In the genomic region with DNA sequence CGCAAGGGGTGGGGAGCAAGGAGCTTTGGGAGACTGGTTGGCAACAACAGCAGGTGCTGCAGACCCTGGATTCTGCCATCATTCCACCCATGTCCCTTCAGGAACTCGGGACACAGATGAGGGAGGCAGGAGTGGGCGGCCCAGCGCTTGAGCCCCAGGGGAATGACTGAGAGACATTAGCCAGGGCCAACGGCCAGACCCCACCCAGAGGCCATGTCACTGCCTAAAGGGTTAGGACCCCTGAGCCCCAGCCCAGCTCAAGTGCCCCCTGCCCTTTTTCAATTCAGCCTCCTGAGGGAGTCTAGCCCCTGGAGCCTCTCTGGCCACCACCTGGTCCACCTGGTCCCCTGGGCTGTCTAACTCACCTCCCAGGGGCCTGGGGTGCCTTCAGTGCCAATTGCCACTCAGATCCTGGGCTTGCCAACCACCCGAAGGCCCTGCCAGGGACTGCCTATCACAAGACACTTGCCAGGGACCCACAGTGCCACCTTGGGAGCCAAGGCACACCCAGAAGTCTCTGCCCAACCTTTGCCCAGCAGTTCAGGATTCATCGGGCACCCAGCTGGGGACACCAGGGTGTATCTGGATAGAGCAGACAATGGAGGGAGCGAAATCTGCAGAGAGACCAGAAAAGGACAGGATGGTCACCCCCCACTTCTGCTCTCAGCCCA, we compare ENCODE assay signal across 2 cellular contexts.
TF ChIP-seq lines count a peak whose summit lies in the region.

No MANE protein-coding gene starts in this region.

TF ChIP-seq in HEK293, 187 proteins besides CTCF, POLR2A, EP300 and RAD21:
- TF ChIP-seq GLIS2 (tag by site-specific recombination; IDR thresholded peaks at IDR 0.05): 0 out of 2 replicates have a peak, but pooled peaks have one; percentile 17
- TF ChIP-seq, protein P1, sequence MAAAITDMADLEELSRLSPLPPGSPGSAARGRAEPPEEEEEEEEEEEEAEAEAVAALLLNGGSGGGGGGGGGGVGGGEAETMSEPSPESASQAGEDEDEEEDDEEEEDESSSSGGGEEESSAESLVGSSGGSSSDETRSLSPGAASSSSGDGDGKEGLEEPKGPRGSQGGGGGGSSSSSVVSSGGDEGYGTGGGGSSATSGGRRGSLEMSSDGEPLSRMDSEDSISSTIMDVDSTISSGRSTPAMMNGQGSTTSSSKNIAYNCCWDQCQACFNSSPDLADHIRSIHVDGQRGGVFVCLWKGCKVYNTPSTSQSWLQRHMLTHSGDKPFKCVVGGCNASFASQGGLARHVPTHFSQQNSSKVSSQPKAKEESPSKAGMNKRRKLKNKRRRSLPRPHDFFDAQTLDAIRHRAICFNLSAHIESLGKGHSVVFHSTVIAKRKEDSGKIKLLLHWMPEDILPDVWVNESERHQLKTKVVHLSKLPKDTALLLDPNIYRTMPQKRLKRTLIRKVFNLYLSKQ (tag by site-specific recombination; IDR thresholded peaks at IDR 0.05; ENCODE audit: borderline replicate concordance): no peak
TF ChIP-seq in HEK293: peak in this region for 1.

TF ChIP-seq in endothelial cell of umbilical vein, 7 proteins besides CTCF, POLR2A, EP300 and RAD21:
- TF ChIP-seq MYC (IDR thresholded peaks at IDR 0.05; ENCODE audit: low read depth, low read length) (no peak), EZH2 (IDR thresholded peaks at IDR 0.05; ENCODE audit: borderline replicate concordance, low read depth, low read length, severe bottlenecking) (no peak), GATA2 (IDR thresholded peaks at IDR 0.05; ENCODE audit: insufficient read depth, insufficient read length, low read depth, low read length) (no peak), JUN (IDR thresholded peaks at IDR 0.05; ENCODE audit: borderline replicate concordance, insufficient read depth, insufficient read length, low read depth) (no peak), POLR2AphosphoS5 (IDR thresholded peaks at IDR 0.05; ENCODE audit: insufficient read depth, low read depth, low read length) (no peak), FOS (IDR thresholded peaks at IDR 0.05; ENCODE audit: borderline replicate concordance, insufficient read depth, low read length) (no peak)
- TF ChIP-seq, protein P2, sequence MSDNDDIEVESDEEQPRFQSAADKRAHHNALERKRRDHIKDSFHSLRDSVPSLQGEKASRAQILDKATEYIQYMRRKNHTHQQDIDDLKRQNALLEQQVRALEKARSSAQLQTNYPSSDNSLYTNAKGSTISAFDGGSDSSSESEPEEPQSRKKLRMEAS (IDR thresholded peaks at IDR 0.05; ENCODE audit: insufficient read depth, insufficient read length): no peak
